ENCODE assay signal across 8 cellular contexts in genomic region chr3:69385033-69385722, GRCh38. TPM values are rescaled to one million over a fixed set of nuclear protein-coding genes. Genes with fewer than 3 reads are reported as not detected.
DNase-seq lines count a peak whose midpoint lies in the region; ATAC-seq and TF ChIP-seq lines count a peak whose summit lies in the region.

No MANE protein-coding gene starts in this region.

- H3K27ac ChIP-seq in spleen = peak overlapping the region in 7 of 8 donors; percentile 18 to 79 (median 72)

- DNase-seq in HFF-Myc (ENCODE audit: extremely low read depth, low read depth) = no peak
- DNase-seq in adipocyte (ENCODE audit: low read depth) = no peak
- DNase-seq in immature natural killer cell = peak in 1 of 3 donors; percentile 6
- no peak for DNase-seq in spleen
- no peak for DNase-seq in HuH-7 (ENCODE audit: low spot score)
- no peak for DNase-seq in dedifferentiated amniotic fluid mesenchymal stem cell (ENCODE audit: extremely low spot score)

- H3K9ac ChIP-seq in adipocyte (ENCODE audit: low read length) = no peak overlapping the region

- ATAC-seq in GM21717 (IDR thresholded peaks at IDR 0.05; ENCODE audit: unreplicated experiment) (no peak), HG03039 (IDR thresholded peaks at IDR 0.05; ENCODE audit: unreplicated experiment) (no peak)

- H3K4me1 Mint-ChIP-seq in immature natural killer cell = peaks cover 24 to 46% of the 10 kb centered on the region in 2 donors

- peak overlapping the region; percentile 24 for H3K4me3 ChIP-seq in HFF-Myc (replicated peaks; ENCODE audit: low read depth, low read length)
- H3K4me3 ChIP-seq in adipocyte (ENCODE audit: low read length) = peak overlapping the region; percentile 72
- H3K4me3 ChIP-seq in spleen = peak overlapping the region; percentile 38 to 70 (median 48)

- H3K36me3 ChIP-seq in adipocyte (ENCODE audit: control insufficient read depth, insufficient read depth, low read length, severe bottlenecking) (no peaks in the 10 kb centered on the region), spleen (no peaks in the 10 kb centered on the region)

- H3K4me1 ChIP-seq in adipocyte (ENCODE audit: control insufficient read depth, insufficient read depth, low read length) (peaks cover 11% of the 10 kb centered on the region), spleen (peaks cover 15 to 53% (median 35%) of the 10 kb centered on the region in 6 donors)

- peaks cover 6 to 28% (median 9%) of the 10 kb centered on the region in 3 donors for H3K27me3 Mint-ChIP-seq in immature natural killer cell (ENCODE audit: low read depth in 3 of 3)

- H3K9me3 Mint-ChIP-seq in immature natural killer cell = peaks cover 0 to 3% (median 0%) of the 10 kb centered on the region in 6 donors

- WGBS in spleen, 5 donors = 6 to 10% (median 8%) methylated on average over 11 of the region's 11 CpGs

- TF ChIP-seq CTCF in HFF-Myc (IDR thresholded peaks at IDR 0.05; ENCODE audit: low read depth, low read length, missing control alignments) (no peak), spleen (IDR thresholded peaks at IDR 0.05 in 8 of 11, conservative IDR thresholded peaks at IDR 0.05 in 3 of 11) (no peak)

- H3K9me3 ChIP-seq in adipocyte (ENCODE audit: control insufficient read depth, low read length) = no peaks in the 10 kb centered on the region
- H3K9me3 ChIP-seq in spleen = no peaks in the 10 kb centered on the region

- peak overlapping the region; percentile 87 to 96 (median 88) for H3K4me3 Mint-ChIP-seq in immature natural killer cell

- TF ChIP-seq POLR2A in spleen (IDR thresholded peaks at IDR 0.05) = no peak

- intact Hi-C loops in spleen (cut with DNase I; ENCODE audit: low total_unique reads) = no loop called here

- no peaks in the 10 kb centered on the region for H3K36me3 Mint-ChIP-seq in immature natural killer cell

- H3K27ac Mint-ChIP-seq in immature natural killer cell = peak overlapping the region in 2 of 6 donors; percentile 28 to 40

- peaks cover 53% of the 10 kb centered on the region for H3K27me3 ChIP-seq in adipocyte (replicated peaks; ENCODE audit: control insufficient read depth, insufficient read depth, low read length)
- peaks cover 0 to 32% (median 3%) of the 10 kb centered on the region in 7 donors for H3K27me3 ChIP-seq in spleen (replicated peaks in 1 of 7)

RNA-seq across cellular contexts. Expression of gene FRMD4B, which starts 0.7 kb away (rescaled TPM):
- polyA plus RNA-seq in immature natural killer cell = 10 to 100 TPM in 1 of 3 donors, 1 to 10 TPM in 2; 1.3 to 16.1 (median 5.4) TPM
- total RNA-seq in spleen = 100 to 1,000 TPM in 6 of 7 donors, 10 to 100 TPM in 1; 75.2 to 143 (median 128) TPM
- 10 to 100 TPM in 1 of 3 donors, 1 to 10 TPM in 2; 8.1 to 17.5 (median 9.8) TPM for polyA plus RNA-seq in spleen
